23 cellular contexts compared by ENCODE assay signal in the genomic region with DNA sequence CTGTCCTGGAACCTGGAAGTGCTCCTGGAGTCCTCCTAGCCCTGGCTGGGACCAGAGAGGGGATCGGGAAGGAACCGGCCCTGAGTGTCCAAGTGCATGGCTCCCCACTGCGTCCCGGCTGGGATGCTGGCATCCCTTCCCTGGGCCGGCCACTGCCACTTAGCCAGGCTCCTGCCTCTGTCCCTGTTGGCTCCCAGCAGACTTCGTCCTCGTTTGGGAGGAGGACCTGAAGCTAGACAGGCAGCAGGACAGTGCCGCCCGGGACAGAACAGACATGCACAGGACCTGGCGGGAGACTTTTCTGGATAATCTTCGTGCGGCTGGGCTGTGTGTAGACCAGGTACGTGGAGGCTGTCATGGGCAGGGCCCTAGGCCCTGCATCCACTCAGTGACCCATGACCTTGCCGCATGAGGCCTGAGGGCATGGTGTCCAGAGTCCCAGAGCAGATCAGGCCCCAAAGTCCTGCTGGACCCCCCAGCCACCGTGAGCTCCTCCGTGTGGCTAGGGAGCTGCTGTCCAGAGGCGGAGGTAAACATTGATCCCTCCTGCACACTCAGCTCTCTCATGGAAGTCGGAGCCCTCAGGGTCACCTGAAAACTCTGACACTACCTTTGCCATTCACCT.
"Had no signal": no experiment of that assay in that cellular context is flagged by ENCODE, and none has a peak within 500 bp of the region (broad histone marks: within the 10 kb centered on the region; RNA-seq: fewer than 3 reads in every experiment).

No MANE protein-coding gene starts in this region.

- H3K9me3 Mint-ChIP-seq: activated naive CD4-positive, alpha-beta T cell treated with anti-CD3 and anti-CD28 coated beads for 36 hours; activated naive CD8-positive, alpha-beta T cell treated with anti-CD3 and anti-CD28 coated beads, Interleukin-2, amount 50 U/mL, for 24 hours; activated T-cell treated with anti-CD3 and anti-CD28 coated beads, Interleukin-2, amount 50 U/mL, for 4 hours; activated T-helper 2 cell treated with anti-CD3 and anti-CD28 coated beads, Interferon-gamma antibody, Interleukin-2, Interleukin-4, amounts not matched to agents 10 μg/mL and 5 μg/mL and 100 μg/mL, durations not matched to agents 14 hours and 24 hours and 36 hours; dendritic cell treated with granulocyte-macrophage colony-stimulating factor and Interleukin-4, amounts not matched to agents 40 ng/mL and 50 ng/mL, for 4 days; mesothelial cell of epicardium; nephron; stimulated activated naive CD8-positive, alpha-beta T cell treated with anti-CD3 and anti-CD28 coated beads, Interleukin-15, Interleukin-2, amounts not matched to agents 100 ng/mL and 50 ng/mL, for 24 hours had no signal

- H3K27ac Mint-ChIP-seq: activated naive CD4-positive, alpha-beta T cell treated with anti-CD3 and anti-CD28 coated beads for 36 hours; activated naive CD8-positive, alpha-beta T cell treated with anti-CD3 and anti-CD28 coated beads, Interleukin-2, amount 50 U/mL, for 24 hours; activated T-helper 2 cell treated with anti-CD3 and anti-CD28 coated beads, Interferon-gamma antibody, Interleukin-2, Interleukin-4, amounts not matched to agents 10 μg/mL and 5 μg/mL and 100 μg/mL, durations not matched to agents 14 hours and 24 hours and 36 hours; dendritic cell treated with granulocyte-macrophage colony-stimulating factor and Interleukin-4, amounts not matched to agents 40 ng/mL and 50 ng/mL, for 4 days; mesothelial cell of epicardium; nephron; stimulated activated naive CD8-positive, alpha-beta T cell treated with anti-CD3 and anti-CD28 coated beads, Interleukin-15, Interleukin-2, amounts not matched to agents 100 ng/mL and 50 ng/mL, for 24 hours had no signal

- ATAC-seq: activated naive CD8-positive, alpha-beta T cell treated with anti-CD3 and anti-CD28 coated beads, Interleukin-2, amount 50 U/mL, for 24 hours; activated T-cell treated with anti-CD3 and anti-CD28 coated beads, Interleukin-2, amount 50 U/mL, for 4 hours; body of pancreas; foreskin keratinocyte; left lung had no signal

- H3K36me3 ChIP-seq: left lung, thyroid gland had no signal

- H3K4me1 Mint-ChIP-seq: activated naive CD8-positive, alpha-beta T cell treated with anti-CD3 and anti-CD28 coated beads, Interleukin-2, amount 50 U/mL, for 24 hours; mesothelial cell of epicardium had no signal

- H3K9me3 ChIP-seq: body of pancreas, left lung, thyroid gland had no signal

- DNase-seq: activated CD4-positive, alpha-beta T cell treated with anti-CD3 and anti-CD28 coated beads, Interleukin-2, amount 50 U/mL, for 4 hours; activated CD8-positive, alpha-beta memory T cell treated with anti-CD3 and anti-CD28 coated beads for 24 hours; activated CD8-positive, alpha-beta memory T cell treated with anti-CD3 and anti-CD28 coated beads, Interleukin-2, amount 50 U/mL, for 4 hours; activated naive CD4-positive, alpha-beta T cell treated with anti-CD3 and anti-CD28 coated beads for 36 hours; activated naive CD8-positive, alpha-beta T cell treated with anti-CD3 and anti-CD28 coated beads, Interleukin-2, amount 50 U/mL, for 24 hours; activated T-cell treated with anti-CD3 and anti-CD28 coated beads, Interleukin-2, amount 50 U/mL, for 4 hours; body of pancreas; caudate nucleus; effector CD4-positive, alpha-beta T cell; erythroblast; foreskin keratinocyte; mammary epithelial cell; nucleus accumbens; stimulated activated CD4-positive, alpha-beta T cell treated with anti-CD3 and anti-CD28 coated beads, Interleukin-4, amount 100 ng/mL, for 4 hours; substantia nigra; T-helper 1 cell; thyroid gland had no signal

- H3K36me3 Mint-ChIP-seq: mesothelial cell of epicardium had no signal

- H3K4me3 ChIP-seq: body of pancreas, left lung, thyroid gland had no signal

- H3K4me3 Mint-ChIP-seq: activated naive CD4-positive, alpha-beta T cell treated with anti-CD3 and anti-CD28 coated beads for 36 hours; activated naive CD8-positive, alpha-beta T cell treated with anti-CD3 and anti-CD28 coated beads, Interleukin-2, amount 50 U/mL, for 24 hours; activated T-cell treated with anti-CD3 and anti-CD28 coated beads, Interleukin-2, amount 50 U/mL, for 4 hours; dendritic cell treated with granulocyte-macrophage colony-stimulating factor and Interleukin-4, amounts not matched to agents 40 ng/mL and 50 ng/mL, for 4 days; mesothelial cell of epicardium; nephron; stimulated activated naive CD8-positive, alpha-beta T cell treated with anti-CD3 and anti-CD28 coated beads, Interleukin-15, Interleukin-2, amounts not matched to agents 100 ng/mL and 50 ng/mL, for 24 hours had no signal

- H3K4me1 ChIP-seq: body of pancreas, foreskin keratinocyte, thyroid gland had no signal

- H3K27ac ChIP-seq: body of pancreas, foreskin keratinocyte, left lung, thyroid gland had no signal

- H3K27me3 ChIP-seq: body of pancreas, left lung, thyroid gland had no signal

- H3K27me3 Mint-ChIP-seq: activated naive CD8-positive, alpha-beta T cell treated with anti-CD3 and anti-CD28 coated beads, Interleukin-2, amount 50 U/mL, for 24 hours; dendritic cell treated with granulocyte-macrophage colony-stimulating factor and Interleukin-4, amounts not matched to agents 40 ng/mL and 50 ng/mL, for 4 days; stimulated activated naive CD8-positive, alpha-beta T cell treated with anti-CD3 and anti-CD28 coated beads, Interleukin-15, Interleukin-2, amounts not matched to agents 100 ng/mL and 50 ng/mL, for 24 hours had no signal
